ENCODE assay signal across 23 cellular contexts in the genomic region with DNA sequence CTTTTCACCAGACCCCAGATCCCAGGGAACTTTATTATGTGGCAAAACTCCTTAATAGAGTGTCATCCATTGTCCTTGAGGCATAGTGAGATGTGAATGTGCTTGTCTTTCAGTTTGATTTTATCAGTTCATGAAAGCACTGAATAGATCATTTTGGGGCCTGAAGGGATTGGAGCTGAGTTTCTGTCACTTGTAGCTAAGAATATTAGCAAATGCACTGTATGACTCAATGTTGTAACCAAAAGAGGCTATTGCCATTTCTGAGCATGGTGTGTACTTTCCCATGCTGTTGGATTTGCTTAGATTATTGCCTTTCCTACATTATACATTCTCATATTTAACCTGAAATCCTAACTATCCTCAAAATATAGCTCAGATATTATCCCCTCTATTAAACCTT.
DNase-seq lines count a peak whose midpoint lies in the region; ATAC-seq, FAIRE-seq and TF ChIP-seq lines count a peak whose summit lies in the region.
"Had no signal": no experiment of that assay in that cellular context is flagged by ENCODE, and none has a peak within 500 bp of the region (broad histone marks: within the 10 kb centered on the region; RNA-seq: fewer than 3 reads in every experiment).

No MANE protein-coding gene starts in this region.

- H3K9me2 ChIP-seq in GM23338 (ENCODE audit: insufficient read depth) (no peaks in the 10 kb centered on the region; the same call in 1 of the 2 replicates), PC-3 (replicated peaks; ENCODE audit: low read length) (no peaks in the 10 kb centered on the region)

- peak overlapping the region; percentile 76 for H3K27ac ChIP-seq in GM23338 (ENCODE audit: low read depth)
- H3K27ac ChIP-seq in PC-3 (ENCODE audit: low read length): no peak overlapping the region
- no peak overlapping the region for H3K27ac ChIP-seq in mesendoderm (ENCODE audit: low read depth, low read length)
- H3K27ac ChIP-seq: PC-9 had no signal

- H4K5ac ChIP-seq in mesendoderm (ENCODE audit: low read length): no peak overlapping the region

- H3K79me1 ChIP-seq in mesendoderm (ENCODE audit: low read length): no peaks in the 10 kb centered on the region

- H3K4me1 Mint-ChIP-seq in GM23338: peaks cover 40% of the 10 kb centered on the region
- H3K4me1 Mint-ChIP-seq: B cell, CD14-positive monocyte had no signal

- H3K4me1 ChIP-seq in GM23338 (ENCODE audit: insufficient read depth) (peaks cover 26% of the 10 kb centered on the region), PC-3 (ENCODE audit: insufficient read depth, low read length) (no peaks in the 10 kb centered on the region), mesendoderm (ENCODE audit: control insufficient read depth, low read depth, low read length) (peaks cover 3% of the 10 kb centered on the region)

- H2BK15ac ChIP-seq in mesendoderm (replicated peaks; ENCODE audit: low read depth): peak overlapping the region; percentile 57

- H3K4me2 ChIP-seq in GM23338 (peak overlapping the region; percentile 57), PC-3 (ENCODE audit: low read length) (no peak overlapping the region), mesendoderm (ENCODE audit: low read length) (no peak overlapping the region)
- H3K4me2 ChIP-seq: PC-9 had no signal

- H3K56ac ChIP-seq in mesendoderm (ENCODE audit: low read length): no peak overlapping the region

- DNase-seq in GM23338 (ENCODE audit: low spot score): no peak
- DNase-seq in PC-3: no peak
- peak; percentile 19 for DNase-seq in fibroblast of mammary gland (ENCODE audit: low read depth)
- DNase-seq in mesendoderm: peak; percentile 5
- no peak for DNase-seq in left cardiac atrium
- no peak for DNase-seq in NOMO-1 treated with DMSO at 0.1 percent for 48 hours (lab: John Stamatoyannopoulos, UW; ENCODE audit: unreplicated experiment)
- no peak for DNase-seq in D721Med (ENCODE audit: insufficient read length, low spot score)
- DNase-seq in posterior vena cava (ENCODE audit: low spot score): no peak
- DNase-seq: DMS79 treated with DMSO at 0.1 percent for 48 hours, GOT3, MG63, NCI-H1417, NCI-H1694 treated with DMSO at 0.1 percent for 48 hours, NCI-H446 treated with DMSO at 0.1 percent for 48 hours, NCI-H526 treated with DMSO at 0.1 percent for 48 hours, PC-9, RPMI8226, SHP77 had no signal

- H3K36me3 Mint-ChIP-seq in GM23338 (ENCODE audit: low read depth): no peaks in the 10 kb centered on the region; the same call in 2 of the 3 replicates
- H3K36me3 Mint-ChIP-seq: CD14-positive monocyte had no signal

- H4K20me1 ChIP-seq in GM23338 (replicated peaks; ENCODE audit: insufficient read depth) (no peaks in the 10 kb centered on the region), PC-3 (ENCODE audit: low read length) (no peaks in the 10 kb centered on the region)

- H3K79me2 ChIP-seq in GM23338 (replicated peaks; ENCODE audit: insufficient read depth) (no peaks in the 10 kb centered on the region; the same call in 1 of the 2 replicates), PC-3 (ENCODE audit: low read length) (no peaks in the 10 kb centered on the region), mesendoderm (ENCODE audit: control insufficient read depth, insufficient read depth, low read length) (no peaks in the 10 kb centered on the region)

- H3K27ac Mint-ChIP-seq in GM23338: peak overlapping the region; percentile 87
- H3K27ac Mint-ChIP-seq: B cell, CD14-positive monocyte had no signal

- H3K18ac ChIP-seq in mesendoderm (ENCODE audit: low read length): no peak overlapping the region

- H2AFZ ChIP-seq in GM23338 (no peak overlapping the region), PC-3 (ENCODE audit: low read length) (no peak overlapping the region)
- H2AFZ ChIP-seq: PC-9 had no signal

- TF ChIP-seq CTCF in GM23338 (conservative IDR thresholded peaks at IDR 0.05; ENCODE audit: low read depth in 2 of 2) (no peak), PC-3 (conservative IDR thresholded peaks at IDR 0.05; ENCODE audit: low read depth, low read length) (no peak), fibroblast of mammary gland (conservative IDR thresholded peaks at IDR 0.05; ENCODE audit: control insufficient read depth, insufficient read depth, low read depth, low read length) (no peak), D721Med (IDR thresholded peaks at IDR 0.05; ENCODE audit: insufficient read depth, missing control alignments) (no peak)

- no peaks in the 10 kb centered on the region; the same call in 2 of the 3 replicates for H3K9me3 Mint-ChIP-seq in GM23338

- POLR2A ChIA-PET in PC-3 (lab: Charles Lee; ENCODE audit: unreplicated experiment): no interaction called here

- H3K9me3 ChIP-seq in PC-3 (ENCODE audit: low read length): no peaks in the 10 kb centered on the region
- H3K9me3 ChIP-seq: MG63 had no signal

- FAIRE-seq in D721Med (lab: Jason Lieb, UNC): no peak
- FAIRE-seq: A204.1, GM12891, K562 had no signal

- no peak overlapping the region for H2AK5ac ChIP-seq in mesendoderm (ENCODE audit: low read length)

- no peak for ATAC-seq in GM23338
- ATAC-seq in PC-3: peak; percentile 48; the same call in 1 of the 2 replicates
- ATAC-seq in left cardiac atrium: no peak
- ATAC-seq: K562 had no signal

- peak overlapping the region; percentile 43; the same call in 1 of the 3 replicates for H3K4me3 Mint-ChIP-seq in GM23338
- H3K4me3 Mint-ChIP-seq: B cell, CD14-positive monocyte had no signal

- no peaks in the 10 kb centered on the region for H3F3A ChIP-seq in GM23338 (replicated peaks; ENCODE audit: low read depth)
- no peaks in the 10 kb centered on the region for H3F3A ChIP-seq in PC-3 (ENCODE audit: low read length, unreplicated experiment)

- BruUV-seq in PC-3 (replicated peaks; lab: Mats Ljungman, UMichigan): no TSS peak

- H3K9ac ChIP-seq in PC-3 (ENCODE audit: low read length) (no peak overlapping the region), mesendoderm (ENCODE audit: low read length) (no peak overlapping the region)

- no peaks in the 10 kb centered on the region for H3K36me3 ChIP-seq in GM23338 (ENCODE audit: insufficient read depth)
- no peaks in the 10 kb centered on the region for H3K36me3 ChIP-seq in PC-3 (ENCODE audit: low read depth, low read length)
- no peaks in the 10 kb centered on the region for H3K36me3 ChIP-seq in mesendoderm (ENCODE audit: control insufficient read depth, insufficient read depth, low read length)
- H3K36me3 ChIP-seq: MG63 had no signal

- no peaks in the 10 kb centered on the region for H3K27me3 ChIP-seq in GM23338 (ENCODE audit: insufficient read depth)
- peaks cover 3% of the 10 kb centered on the region; the same call in 1 of the 2 replicates for H3K27me3 ChIP-seq in PC-3 (ENCODE audit: low read length)
- H3K27me3 ChIP-seq in mesendoderm (ENCODE audit: insufficient read depth, low read length, poor library complexity): no peaks in the 10 kb centered on the region
- H3K27me3 ChIP-seq: MG63 had no signal

- no peak overlapping the region for H3K4ac ChIP-seq in mesendoderm (ENCODE audit: low read depth, low read length)

- H3K4me3 ChIP-seq in GM23338 (no peak overlapping the region), PC-3 (ENCODE audit: low read length) (no peak overlapping the region), fibroblast of mammary gland (ENCODE audit: control insufficient read depth, low read depth, low read length) (no peak overlapping the region), mesendoderm (ENCODE audit: low read length) (no peak overlapping the region)
- H3K4me3 ChIP-seq: K562, MG63, PC-9 had no signal

- H3K27me3 Mint-ChIP-seq in GM23338 (ENCODE audit: insufficient read depth, low read depth, poor library complexity): no peaks in the 10 kb centered on the region
- H3K27me3 Mint-ChIP-seq: B cell had no signal

- H4K8ac ChIP-seq in mesendoderm (ENCODE audit: low read depth, low read length): no peak overlapping the region

- intact Hi-C loops in PC-3 (cut with micrococcal nuclease) (no loop called here), left cardiac atrium (cut with DNase I) (no loop called here), posterior vena cava (cut with DNase I) (no loop called here)

- no peak overlapping the region for H2BK5ac ChIP-seq in mesendoderm (ENCODE audit: low read length)

- H2BK120ac ChIP-seq in mesendoderm (ENCODE audit: low read depth, low read length): peak overlapping the region; percentile 45

- no peak overlapping the region for H3K23ac ChIP-seq in mesendoderm (ENCODE audit: low read length)

- CTCF ChIA-PET in PC-3 (lab: Charles Lee): no interaction called here

TF ChIP-seq in GM23338, 12 proteins besides CTCF, POLR2A, EP300 and RAD21 (continues in another document):
- TF ChIP-seq ZNF331 (CRISPR knock-in tag; IDR thresholded peaks at IDR 0.05; ENCODE audit: low read depth): no peak
- no peak for TF ChIP-seq ZNF114 (CRISPR knock-in tag; IDR thresholded peaks at IDR 0.05)
- TF ChIP-seq EZH2 (IDR thresholded peaks at IDR 0.05; ENCODE audit: low read depth, unreplicated experiment): no peak
- TF ChIP-seq CREB1 (CRISPR knock-in tag; IDR thresholded peaks at IDR 0.05; ENCODE audit: low read depth): no peak
- TF ChIP-seq EZH2phosphoT487 (IDR thresholded peaks at IDR 0.05; ENCODE audit: unreplicated experiment): no peak

Comparison
In these comparisons a context has a peak if more than half of its experiments do, and no peak if none do; other contexts are left out.
1. DNase-seq: peak in fibroblast of mammary gland (single experiment) and mesendoderm (single experiment); none in GM23338 (single experiment), PC-3 (single experiment), left cardiac atrium (single experiment), NOMO-1 treated with DMSO at 0.1 percent for 48 hours (single experiment), D721Med (single experiment) and posterior vena cava (single experiment).